25 cellular contexts compared by ENCODE assay signal in the genomic region with DNA sequence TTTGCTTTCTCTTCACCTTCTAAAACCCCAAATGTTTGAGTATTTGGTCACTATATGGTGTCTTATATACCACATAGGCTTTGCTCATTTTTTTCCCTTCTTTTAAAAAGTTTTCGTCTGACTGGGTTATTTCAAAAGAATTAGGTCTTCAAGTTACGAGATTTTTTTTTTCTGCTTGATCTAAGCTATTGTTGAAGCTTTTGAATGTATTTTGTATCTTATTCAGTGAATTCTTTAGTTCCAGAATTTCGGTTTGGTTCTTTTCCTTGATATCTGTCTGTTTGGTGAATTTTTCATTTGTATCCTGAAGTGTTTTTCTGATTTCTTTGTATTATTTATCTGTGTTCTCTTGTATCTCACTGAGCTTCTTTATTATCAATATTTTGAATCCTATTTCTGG.
"Had no signal": no experiment of that assay in that cellular context is flagged by ENCODE, and none has a peak within 500 bp of the region (broad histone marks: within the 10 kb centered on the region; RNA-seq: fewer than 3 reads in every experiment).

No MANE protein-coding gene starts in this region.

- FAIRE-seq: HTR-8/SVneo, RCC 7860 had no signal

- H3K9ac ChIP-seq: KMS-11, SK-N-SH had no signal

- H3K9me2 ChIP-seq: SK-N-SH had no signal

- H3K27ac Mint-ChIP-seq: T-cell had no signal

- H3K4me2 ChIP-seq: KMS-11, SK-N-SH had no signal

- DNase-seq: MV-4-11; NCI-H1048; NCI-H1105; NCI-H1417; NCI-H1436 treated with DMSO at 0.1 percent for 48 hours; NCI-H1694 treated with DMSO at 0.1 percent for 48 hours; NCI-H1930; NCI-H2081; NCI-H2171; NCI-H226; NCI-H446; NCI-H510A; NCI-H524 treated with DMSO at 0.1 percent for 48 hours; NCI-H69; NCI-H774; NK-92 treated with Interleukin-12 subunit alpha and Interleukin-12 subunit beta, amount 100 ng/mL, for 24 hours; RPMI8226; SHP77; SK-N-SH; SW 1271; T-cell had no signal

- ATAC-seq: T-cell had no signal

- H3K4me3 Mint-ChIP-seq: T-cell had no signal

- H3K27ac ChIP-seq: HL-60, KMS-11 had no signal
